Comparison of ENCODE assay signal across 1 cellular context in genomic region chr7:156764016-156764669, GRCh38.
TF ChIP-seq lines count a peak whose summit lies in the region.

No MANE protein-coding gene starts in this region.

TF ChIP-seq in K562, 482 proteins besides CTCF, POLR2A, EP300 and RAD21 (continued from another document and continues in another):
- TF ChIP-seq ZNF384 (IDR thresholded peaks at IDR 0.05; ENCODE audit: low read depth, low read length) (peak; percentile 11; the same call in 1 of the 2 replicates), E2F5 (CRISPR knock-in tag; IDR thresholded peaks at IDR 0.05) (no peak), STAT5B (CRISPR knock-in tag; IDR thresholded peaks at IDR 0.05) (no peak), ZC3H4 (CRISPR knock-in tag; IDR thresholded peaks at IDR 0.05; ENCODE audit: borderline replicate concordance) (no peak), NBN (IDR thresholded peaks at IDR 0.05; ENCODE audit: low read depth) (0 out of 2 replicates have a peak, but pooled peaks have one; percentile 29), CXXC5 (CRISPR knock-in tag; IDR thresholded peaks at IDR 0.05) (peak; percentile 23; the same call in 1 of the 2 replicates), ZNF445 (CRISPR knock-in tag; IDR thresholded peaks at IDR 0.05; ENCODE audit: low read depth) (no peak), YY1 (IDR thresholded peaks at IDR 0.05; ENCODE audit: borderline replicate concordance in 1 of 3, control insufficient read depth in 1 of 3, extremely low read depth in 1 of 3, insufficient read depth in 3 of 3, insufficient read length in 1 of 3, insufficient replicate concordance in 2 of 3, low read depth in 1 of 3, low read length in 2 of 3) (peak in 1 of 3 experiments; percentile 62), CTCFL (IDR thresholded peaks at IDR 0.05; ENCODE audit: borderline replicate concordance, insufficient read depth, low read depth, low read length, poor library complexity, severe bottlenecking) (peak; percentile 85), MYC (IDR thresholded peaks at IDR 0.05; ENCODE audit: low read depth, low read length) (peak; percentile 65; the same call in 1 of the 2 replicates), MYC (CRISPR knock-in tag; IDR thresholded peaks at IDR 0.05; ENCODE audit: borderline replicate concordance, low read depth) (no peak), CHAMP1 (IDR thresholded peaks at IDR 0.05) (peak; percentile 50; the same call in 1 of the 2 replicates), CBFA2T3 (IDR thresholded peaks at IDR 0.05) (no peak), PRMT5 (CRISPR knock-in tag; IDR thresholded peaks at IDR 0.05) (no peak), POU5F1 (IDR thresholded peaks at IDR 0.05; ENCODE audit: borderline replicate concordance, low read depth, low read length, partially characterized antibody) (no peak), CCAR2 (IDR thresholded peaks at IDR 0.05; ENCODE audit: low read depth, low read length) (no peak), SPI1 (IDR thresholded peaks at IDR 0.05; ENCODE audit: borderline replicate concordance, low read depth, low read length) (no peak), ZBTB33 (CRISPR knock-in tag; IDR thresholded peaks at IDR 0.05) (peak; percentile 66; the same call in 1 of the 2 replicates), NCOR1 (IDR thresholded peaks at IDR 0.05) (no peak), ARID2 (IDR thresholded peaks at IDR 0.05) (0 out of 2 replicates have a peak, but pooled peaks have one; percentile 42), FOXK2 (conservative IDR thresholded peaks at IDR 0.05 in 1 of 2, IDR thresholded peaks at IDR 0.05 in 1 of 2; ENCODE audit: low read depth in 2 of 2) (no peak), NFIC (IDR thresholded peaks at IDR 0.05) (peak; percentile 99), BCOR (IDR thresholded peaks at IDR 0.05) (peak; percentile 32; the same call in 1 of the 2 replicates), SP2 (IDR thresholded peaks at IDR 0.05; ENCODE audit: extremely low read depth, low read depth, low read length, poor library complexity, severe bottlenecking) (no peak), RHOXF2B (CRISPR knock-in tag; conservative IDR thresholded peaks at IDR 0.05) (no peak), CBX1 (IDR thresholded peaks at IDR 0.05; ENCODE audit: low read depth) (no peak), KLF16 (IDR thresholded peaks at IDR 0.05) (peak; percentile 36; the same call in 1 of the 2 replicates), ELK1 (CRISPR knock-in tag; IDR thresholded peaks at IDR 0.05) (no peak), ZNF263 (CRISPR knock-in tag; IDR thresholded peaks at IDR 0.05; ENCODE audit: borderline replicate concordance) (peak; percentile 54; the same call in 1 of the 2 replicates), ZNF224 (CRISPR knock-in tag; IDR thresholded peaks at IDR 0.05) (no peak), TFAP4 (CRISPR knock-in tag; IDR thresholded peaks at IDR 0.05; ENCODE audit: borderline replicate concordance) (0 out of 2 replicates have a peak, but pooled peaks have one; percentile 20), EWSR1 (IDR thresholded peaks at IDR 0.05; ENCODE audit: borderline replicate concordance, low read depth, partially characterized antibody) (no peak), CHCHD3 (CRISPR knock-in tag; IDR thresholded peaks at IDR 0.05) (no peak), SMC3 (conservative IDR thresholded peaks at IDR 0.05; ENCODE audit: insufficient read depth, low read depth, low read length) (peak; percentile 73), HCFC1 (IDR thresholded peaks at IDR 0.05; ENCODE audit: low read depth, low read length) (peak; percentile 26; the same call in 1 of the 2 replicates), ZMIZ1 (IDR thresholded peaks at IDR 0.05; ENCODE audit: low read depth in 2 of 2, low read length in 2 of 2) (no peak), POLR2AphosphoS5 (IDR thresholded peaks at IDR 0.05; ENCODE audit: control insufficient read depth, insufficient read depth, low read depth, low read length) (no peak), DPF2 (IDR thresholded peaks at IDR 0.05) (0 out of 2 replicates have a peak, but pooled peaks have one; percentile 48), ZNF717 (CRISPR knock-in tag; IDR thresholded peaks at IDR 0.05) (no peak), CEBPG (CRISPR knock-in tag; IDR thresholded peaks at IDR 0.05) (no peak), CEBPG (tag; conservative IDR thresholded peaks at IDR 0.05 in 1 of 2, IDR thresholded peaks at IDR 0.05 in 1 of 2) (no peak), RB1 (IDR thresholded peaks at IDR 0.05; ENCODE audit: low read depth) (peak; percentile 62; the same call in 1 of the 2 replicates)
- TF ChIP-seq, protein P1, sequence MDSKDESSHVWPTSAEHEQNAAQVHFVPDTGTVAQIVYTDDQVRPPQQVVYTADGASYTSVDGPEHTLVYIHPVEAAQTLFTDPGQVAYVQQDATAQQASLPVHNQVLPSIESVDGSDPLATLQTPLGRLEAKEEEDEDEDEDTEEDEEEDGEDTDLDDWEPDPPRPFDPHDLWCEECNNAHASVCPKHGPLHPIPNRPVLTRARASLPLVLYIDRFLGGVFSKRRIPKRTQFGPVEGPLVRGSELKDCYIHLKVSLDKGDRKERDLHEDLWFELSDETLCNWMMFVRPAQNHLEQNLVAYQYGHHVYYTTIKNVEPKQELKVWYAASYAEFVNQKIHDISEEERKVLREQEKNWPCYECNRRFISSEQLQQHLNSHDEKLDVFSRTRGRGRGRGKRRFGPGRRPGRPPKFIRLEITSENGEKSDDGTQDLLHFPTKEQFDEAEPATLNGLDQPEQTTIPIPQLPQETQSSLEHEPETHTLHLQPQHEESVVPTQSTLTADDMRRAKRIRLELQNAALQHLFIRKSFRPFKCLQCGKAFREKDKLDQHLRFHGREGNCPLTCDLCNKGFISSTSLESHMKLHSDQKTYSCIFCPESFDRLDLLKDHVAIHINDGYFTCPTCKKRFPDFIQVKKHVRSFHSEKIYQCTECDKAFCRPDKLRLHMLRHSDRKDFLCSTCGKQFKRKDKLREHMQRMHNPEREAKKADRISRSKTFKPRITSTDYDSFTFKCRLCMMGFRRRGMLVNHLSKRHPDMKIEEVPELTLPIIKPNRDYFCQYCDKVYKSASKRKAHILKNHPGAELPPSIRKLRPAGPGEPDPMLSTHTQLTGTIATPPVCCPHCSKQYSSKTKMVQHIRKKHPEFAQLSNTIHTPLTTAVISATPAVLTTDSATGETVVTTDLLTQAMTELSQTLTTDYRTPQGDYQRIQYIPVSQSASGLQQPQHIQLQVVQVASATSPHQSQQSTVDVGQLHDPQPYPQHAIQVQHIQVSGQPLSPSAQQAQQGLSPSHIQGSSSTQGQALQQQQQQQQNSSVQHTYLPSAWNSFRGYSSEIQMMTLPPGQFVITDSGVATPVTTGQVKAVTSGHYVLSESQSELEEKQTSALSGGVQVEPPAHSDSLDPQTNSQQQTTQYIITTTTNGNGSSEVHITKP (IDR thresholded peaks at IDR 0.05; ENCODE audit: partially characterized antibody): no peak
- TF ChIP-seq, protein P2, sequence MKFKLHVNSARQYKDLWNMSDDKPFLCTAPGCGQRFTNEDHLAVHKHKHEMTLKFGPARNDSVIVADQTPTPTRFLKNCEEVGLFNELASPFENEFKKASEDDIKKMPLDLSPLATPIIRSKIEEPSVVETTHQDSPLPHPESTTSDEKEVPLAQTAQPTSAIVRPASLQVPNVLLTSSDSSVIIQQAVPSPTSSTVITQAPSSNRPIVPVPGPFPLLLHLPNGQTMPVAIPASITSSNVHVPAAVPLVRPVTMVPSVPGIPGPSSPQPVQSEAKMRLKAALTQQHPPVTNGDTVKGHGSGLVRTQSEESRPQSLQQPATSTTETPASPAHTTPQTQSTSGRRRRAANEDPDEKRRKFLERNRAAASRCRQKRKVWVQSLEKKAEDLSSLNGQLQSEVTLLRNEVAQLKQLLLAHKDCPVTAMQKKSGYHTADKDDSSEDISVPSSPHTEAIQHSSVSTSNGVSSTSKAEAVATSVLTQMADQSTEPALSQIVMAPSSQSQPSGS (CRISPR knock-in tag; IDR thresholded peaks at IDR 0.05): no peak
